In the genomic region with DNA sequence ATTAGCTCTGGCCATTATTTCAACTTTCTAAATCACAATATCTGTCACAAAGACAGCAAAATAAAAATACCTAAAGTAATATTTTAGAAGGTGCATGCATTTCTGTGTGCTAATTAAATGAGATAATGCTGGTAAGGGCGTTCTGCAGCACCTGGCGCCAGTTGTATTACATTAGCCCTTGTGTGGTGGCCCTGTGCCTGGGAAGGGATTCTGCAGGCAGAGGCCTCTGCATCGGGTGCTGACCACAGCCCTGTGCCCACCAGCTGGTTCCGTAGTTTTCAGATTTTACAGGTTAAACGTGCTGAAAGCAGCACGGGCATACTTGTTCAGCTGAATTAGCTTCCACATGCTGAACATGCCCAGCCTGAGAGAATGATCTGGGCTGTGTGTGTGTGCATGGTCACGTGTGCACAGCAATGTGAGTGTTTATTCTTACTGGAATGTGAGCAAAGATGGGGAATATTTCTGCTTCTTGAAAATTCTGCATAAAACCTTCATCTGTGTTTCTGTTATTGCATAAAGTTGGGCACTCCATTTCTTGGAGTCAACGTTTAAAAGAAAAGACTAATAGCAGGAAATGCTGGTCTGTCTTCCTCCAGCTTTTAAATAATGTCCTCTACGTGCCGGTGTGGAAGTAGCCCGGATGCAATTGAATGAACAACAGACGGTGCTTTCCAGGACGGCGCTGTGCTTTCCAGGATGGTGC, we compare ENCODE assay signal across 10 cellular contexts.
A peak's percentile ranks its signal among the peaks of the same experiment; 100 is the strongest.
DNase-seq lines count a peak whose midpoint lies in the region; ATAC-seq and TF ChIP-seq lines count a peak whose summit lies in the region.
"Had no signal": no experiment of that assay in that cellular context is flagged by ENCODE, and none has a peak within 500 bp of the region (broad histone marks: within the 10 kb centered on the region; RNA-seq: fewer than 3 reads in every experiment).

No MANE protein-coding gene starts in this region.

- POLR2A ChIA-PET in SK-N-SH (lab: Yijun Ruan, JAX), result no interaction called here

- H3K27ac ChIP-seq in SK-N-SH (ENCODE audit: low read depth in 2 of 2, low read length in 1 of 2) (no peak overlapping the region), coronary artery (no peak overlapping the region)

- peak overlapping the region; percentile 37 for H3K4me2 ChIP-seq in SK-N-SH

- TF ChIP-seq CTCF in SK-N-SH (IDR thresholded peaks at IDR 0.05) (no peak), coronary artery (IDR thresholded peaks at IDR 0.05) (no peak)

- H3K4me3 ChIP-seq in SK-N-SH (ENCODE audit: low read depth in 2 of 2, low read length in 1 of 2) (no peak overlapping the region), coronary artery (no peak overlapping the region)
- H3K4me3 ChIP-seq: lung had no signal

- intact Hi-C loops in sciatic nerve (cut with DNase I), result no loop called here

- CTCF ChIA-PET in SK-N-SH (lab: Yijun Ruan, JAX), result interaction anchor here (1.0 kb wide), 2 partner anchors 11 to 14 kb away, joined by 3 read pairs; no protein-coding TSS in a partner anchor

- H3K27me3 ChIP-seq in SK-N-SH (ENCODE audit: insufficient read depth), result no peaks in the 10 kb centered on the region

- no peak for TF ChIP-seq EP300 in SK-N-SH (IDR thresholded peaks at IDR 0.05; ENCODE audit: borderline replicate concordance in 1 of 2, low read depth in 1 of 2, low read length in 1 of 2)

- WGBS in SK-N-SH (ENCODE audit: low lambda C conversion rate), result 48% methylated on average over 14 of the region's 14 CpGs

- no peak for TF ChIP-seq RAD21 in SK-N-SH (IDR thresholded peaks at IDR 0.05; ENCODE audit: low read length)

- peaks cover 3 to 9% of the 10 kb centered on the region in 2 experiments; a peak in 3 of 4 replicates for H3K4me1 ChIP-seq in SK-N-SH (ENCODE audit: control insufficient read depth in 1 of 2, insufficient read depth in 2 of 2, low read depth in 1 of 2, low read length in 1 of 2)

- H4K20me1 ChIP-seq in SK-N-SH (ENCODE audit: insufficient read depth), result no peaks in the 10 kb centered on the region

- no peak for DNase-seq in SK-N-SH
- peak; percentile 36 for DNase-seq in globus pallidus (ENCODE audit: low spot score)
- DNase-seq in sciatic nerve (ENCODE audit: low spot score), result no peak
- DNase-seq in SHP77 (lab: John Stamatoyannopoulos, UW), result no peak
- no peak for DNase-seq in HPDE6-E6E7 (ENCODE audit: extremely low spot score)
- no peak for DNase-seq in coronary artery (ENCODE audit: low spot score)
- DNase-seq: central memory CD4-positive, alpha-beta T cell had no signal

- no peak overlapping the region; the same call in 1 of the 2 replicates for H2AFZ ChIP-seq in SK-N-SH (ENCODE audit: low read depth)

- no peak overlapping the region for H3K9ac ChIP-seq in SK-N-SH

- H3K9me2 ChIP-seq in SK-N-SH, result no peaks in the 10 kb centered on the region

- H3K36me3 ChIP-seq in SK-N-SH (replicated peaks in 1 of 2; ENCODE audit: control insufficient read depth in 1 of 2, insufficient read depth in 2 of 2, low read length in 1 of 2), result no peaks in the 10 kb centered on the region

- H3K9me3 ChIP-seq in SK-N-SH, result no peaks in the 10 kb centered on the region

- ATAC-seq in GM18868 (IDR thresholded peaks at IDR 0.05; ENCODE audit: unreplicated experiment), result peak; percentile 76
- peak; percentile 42 for ATAC-seq in sciatic nerve
- ATAC-seq in HG02852 (IDR thresholded peaks at IDR 0.05; ENCODE audit: unreplicated experiment), result no peak

- no peaks in the 10 kb centered on the region for H3K79me2 ChIP-seq in SK-N-SH (ENCODE audit: insufficient read depth)

- no peaks in the 10 kb centered on the region for H3F3A ChIP-seq in SK-N-SH (replicated peaks; ENCODE audit: insufficient read depth)

TF ChIP-seq in SK-N-SH, 30 proteins besides CTCF, POLR2A, EP300 and RAD21:
- TF ChIP-seq FOXM1 (IDR thresholded peaks at IDR 0.05; ENCODE audit: low read depth), result no peak
- TF ChIP-seq, protein P1, sequence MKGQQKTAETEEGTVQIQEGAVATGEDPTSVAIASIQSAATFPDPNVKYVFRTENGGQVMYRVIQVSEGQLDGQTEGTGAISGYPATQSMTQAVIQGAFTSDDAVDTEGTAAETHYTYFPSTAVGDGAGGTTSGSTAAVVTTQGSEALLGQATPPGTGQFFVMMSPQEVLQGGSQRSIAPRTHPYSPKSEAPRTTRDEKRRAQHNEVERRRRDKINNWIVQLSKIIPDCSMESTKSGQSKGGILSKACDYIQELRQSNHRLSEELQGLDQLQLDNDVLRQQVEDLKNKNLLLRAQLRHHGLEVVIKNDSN (IDR thresholded peaks at IDR 0.05; ENCODE audit: borderline replicate concordance, low read depth), result peak; percentile 62; the same call in 1 of the 2 replicates
